ENCODE assay signal across 1 cellular context in genomic region chr18:5890606-5891360, GRCh38.
TF ChIP-seq lines count a peak whose summit lies in the region.

No MANE protein-coding gene starts in this region.

TF ChIP-seq in H1, 55 proteins besides CTCF, POLR2A, EP300 and RAD21 (continued from another document):
- TF ChIP-seq E2F6 (IDR thresholded peaks at IDR 0.05) (peak; percentile 51; the same call in 1 of the 2 replicates), YY1 (IDR thresholded peaks at IDR 0.05; ENCODE audit: low read depth, low read length) (peak; percentile 48; the same call in 1 of the 2 replicates), BCL11A (IDR thresholded peaks at IDR 0.05; ENCODE audit: low read depth in 2 of 2, low read length in 2 of 2) (no peak), CEBPB (IDR thresholded peaks at IDR 0.05; ENCODE audit: low read depth, low read length) (no peak), KDM4A (IDR thresholded peaks at IDR 0.05; ENCODE audit: low read depth, low read length, severe bottlenecking) (peak; percentile 98), NANOG (IDR thresholded peaks at IDR 0.05; ENCODE audit: insufficient read depth, low read depth, low read length, poor library complexity, severe bottlenecking) (no peak), FOSL1 (IDR thresholded peaks at IDR 0.05; ENCODE audit: insufficient read depth, low read depth, low read length) (no peak), HDAC2 (IDR thresholded peaks at IDR 0.05; ENCODE audit: borderline replicate concordance in 1 of 2, low read depth in 2 of 2, low read length in 2 of 2) (no peak), TAF1 (IDR thresholded peaks at IDR 0.05; ENCODE audit: low read depth, low read length) (peak; percentile 55; the same call in 1 of the 2 replicates), CTBP2 (IDR thresholded peaks at IDR 0.05; ENCODE audit: borderline replicate concordance, insufficient read depth, insufficient read length, low read length) (peak; percentile 6), CBX8 (IDR thresholded peaks at IDR 0.05; ENCODE audit: borderline replicate concordance, low read depth, low read length) (no peak), KDM5A (IDR thresholded peaks at IDR 0.05; ENCODE audit: low read length) (no peak), TAF7 (optimal IDR thresholded peaks at IDR 0.05; ENCODE audit: borderline replicate concordance, low read depth, low read length) (peak; percentile 10), ASH2L (IDR thresholded peaks at IDR 0.05; ENCODE audit: low read length) (peak; percentile 52), NRF1 (IDR thresholded peaks at IDR 0.05; ENCODE audit: low read depth, low read length) (no peak)
TF ChIP-seq in H1: peak in this region for 7.
